In genomic region chr18:27964811-27965210, GRCh38 we compare ENCODE assay signal across 1 cellular context.
TF ChIP-seq lines count a peak whose summit lies in the region.

No MANE protein-coding gene starts in this region.

TF ChIP-seq in GM23338, 12 proteins besides CTCF, POLR2A, EP300 and RAD21 (continued from another document):
- TF ChIP-seq, protein P1, sequence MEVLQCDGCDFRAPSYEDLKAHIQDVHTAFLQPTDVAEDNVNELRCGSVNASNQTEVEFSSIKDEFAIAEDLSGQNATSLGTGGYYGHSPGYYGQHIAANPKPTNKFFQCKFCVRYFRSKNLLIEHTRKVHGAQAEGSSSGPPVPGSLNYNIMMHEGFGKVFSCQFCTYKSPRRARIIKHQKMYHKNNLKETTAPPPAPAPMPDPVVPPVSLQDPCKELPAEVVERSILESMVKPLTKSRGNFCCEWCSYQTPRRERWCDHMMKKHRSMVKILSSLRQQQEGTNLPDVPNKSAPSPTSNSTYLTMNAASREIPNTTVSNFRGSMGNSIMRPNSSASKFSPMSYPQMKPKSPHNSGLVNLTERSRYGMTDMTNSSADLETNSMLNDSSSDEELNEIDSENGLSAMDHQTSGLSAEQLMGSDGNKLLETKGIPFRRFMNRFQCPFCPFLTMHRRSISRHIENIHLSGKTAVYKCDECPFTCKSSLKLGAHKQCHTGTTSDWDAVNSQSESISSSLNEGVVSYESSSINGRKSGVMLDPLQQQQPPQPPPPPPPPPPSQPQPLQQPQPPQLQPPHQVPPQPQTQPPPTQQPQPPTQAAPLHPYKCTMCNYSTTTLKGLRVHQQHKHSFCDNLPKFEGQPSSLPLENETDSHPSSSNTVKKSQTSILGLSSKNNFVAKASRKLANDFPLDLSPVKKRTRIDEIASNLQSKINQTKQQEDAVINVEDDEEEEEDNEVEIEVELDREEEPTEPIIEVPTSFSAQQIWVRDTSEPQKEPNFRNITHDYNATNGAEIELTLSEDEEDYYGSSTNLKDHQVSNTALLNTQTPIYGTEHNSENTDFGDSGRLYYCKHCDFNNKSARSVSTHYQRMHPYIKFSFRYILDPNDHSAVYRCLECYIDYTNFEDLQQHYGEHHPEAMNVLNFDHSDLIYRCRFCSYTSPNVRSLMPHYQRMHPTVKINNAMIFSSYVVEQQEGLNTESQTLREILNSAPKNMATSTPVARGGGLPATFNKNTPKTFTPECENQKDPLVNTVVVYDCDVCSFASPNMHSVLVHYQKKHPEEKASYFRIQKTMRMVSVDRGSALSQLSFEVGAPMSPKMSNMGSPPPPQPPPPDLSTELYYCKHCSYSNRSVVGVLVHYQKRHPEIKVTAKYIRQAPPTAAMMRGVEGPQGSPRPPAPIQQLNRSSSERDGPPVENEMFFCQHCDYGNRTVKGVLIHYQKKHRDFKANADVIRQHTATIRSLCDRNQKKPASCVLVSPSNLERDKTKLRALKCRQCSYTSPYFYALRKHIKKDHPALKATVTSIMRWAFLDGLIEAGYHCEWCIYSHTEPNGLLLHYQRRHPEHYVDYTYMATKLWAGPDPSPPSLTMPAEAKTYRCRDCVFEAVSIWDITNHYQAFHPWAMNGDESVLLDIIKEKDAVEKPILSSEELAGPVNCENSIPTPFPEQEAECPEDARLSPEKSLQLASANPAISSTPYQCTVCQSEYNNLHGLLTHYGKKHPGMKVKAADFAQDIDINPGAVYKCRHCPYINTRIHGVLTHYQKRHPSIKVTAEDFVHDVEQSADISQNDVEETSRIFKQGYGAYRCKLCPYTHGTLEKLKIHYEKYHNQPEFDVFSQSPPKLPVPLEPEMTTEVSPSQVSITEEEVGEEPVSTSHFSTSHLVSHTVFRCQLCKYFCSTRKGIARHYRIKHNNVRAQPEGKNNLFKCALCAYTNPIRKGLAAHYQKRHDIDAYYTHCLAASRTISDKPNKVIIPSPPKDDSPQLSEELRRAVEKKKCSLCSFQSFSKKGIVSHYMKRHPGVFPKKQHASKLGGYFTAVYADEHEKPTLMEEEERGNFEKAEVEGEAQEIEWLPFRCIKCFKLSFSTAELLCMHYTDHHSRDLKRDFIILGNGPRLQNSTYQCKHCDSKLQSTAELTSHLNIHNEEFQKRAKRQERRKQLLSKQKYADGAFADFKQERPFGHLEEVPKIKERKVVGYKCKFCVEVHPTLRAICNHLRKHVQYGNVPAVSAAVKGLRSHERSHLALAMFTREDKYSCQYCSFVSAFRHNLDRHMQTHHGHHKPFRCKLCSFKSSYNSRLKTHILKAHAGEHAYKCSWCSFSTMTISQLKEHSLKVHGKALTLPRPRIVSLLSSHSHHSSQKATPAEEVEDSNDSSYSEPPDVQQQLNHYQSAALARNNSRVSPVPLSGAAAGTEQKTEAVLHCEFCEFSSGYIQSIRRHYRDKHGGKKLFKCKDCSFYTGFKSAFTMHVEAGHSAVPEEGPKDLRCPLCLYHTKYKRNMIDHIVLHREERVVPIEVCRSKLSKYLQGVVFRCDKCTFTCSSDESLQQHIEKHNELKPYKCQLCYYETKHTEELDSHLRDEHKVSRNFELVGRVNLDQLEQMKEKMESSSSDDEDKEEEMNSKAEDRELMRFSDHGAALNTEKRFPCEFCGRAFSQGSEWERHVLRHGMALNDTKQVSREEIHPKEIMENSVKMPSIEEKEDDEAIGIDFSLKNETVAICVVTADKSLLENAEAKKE (CRISPR knock-in tag; IDR thresholded peaks at IDR 0.05): 0 out of 2 replicates have a peak, but pooled peaks have one; percentile 35
